In the genomic region with DNA sequence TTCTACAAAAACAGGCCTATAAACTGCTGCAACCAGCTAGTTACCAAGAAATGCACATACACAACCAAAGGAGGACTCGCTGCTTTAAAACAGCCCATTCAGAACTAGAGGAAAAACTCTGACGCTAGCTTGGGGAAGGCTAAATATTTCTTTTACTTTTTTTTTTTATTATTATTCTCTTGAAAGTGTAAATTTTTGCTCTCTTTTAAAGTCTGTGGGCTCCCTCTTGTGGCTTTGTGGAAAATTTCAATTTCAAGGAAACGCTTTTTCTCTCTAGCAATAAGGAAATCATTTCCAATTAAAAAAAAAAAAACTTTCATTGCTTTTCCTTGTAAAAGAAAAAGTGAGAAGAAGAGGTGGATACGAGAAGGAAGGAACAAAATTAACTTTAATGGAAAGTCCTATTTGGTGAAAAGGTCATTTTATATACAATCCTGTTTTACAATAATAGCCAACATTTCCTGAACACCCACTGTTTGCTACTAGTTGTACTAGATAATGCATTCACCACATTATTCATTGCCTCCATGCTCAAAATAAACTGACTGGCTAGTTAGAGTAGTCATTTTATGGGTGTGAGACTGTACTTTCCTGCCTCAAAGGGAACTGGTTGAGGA, we compare ENCODE assay signal across 9 cellular contexts. TPM values are rescaled to one million over a fixed set of nuclear protein-coding genes. Genes with fewer than 3 reads are reported as not detected.
DNase-seq lines count a peak whose midpoint lies in the region; ATAC-seq and TF ChIP-seq lines count a peak whose summit lies in the region.
"Had no signal": no experiment of that assay in that cellular context is flagged by ENCODE, and none has a peak within 500 bp of the region (broad histone marks: within the 10 kb centered on the region; RNA-seq: fewer than 3 reads in every experiment).

No MANE protein-coding gene starts in this region.

- no peaks in the 10 kb centered on the region for H3K79me2 ChIP-seq in GM23338 (replicated peaks; ENCODE audit: insufficient read depth)

- H3K36me3 ChIP-seq in GM23338 (ENCODE audit: insufficient read depth), result no peaks in the 10 kb centered on the region
- peaks cover 16% of the 10 kb centered on the region for H3K36me3 ChIP-seq in right atrium auricular region

- H3K9me2 ChIP-seq in GM23338 (ENCODE audit: insufficient read depth), result no peaks in the 10 kb centered on the region

- H3K27me3 ChIP-seq in GM23338 (ENCODE audit: insufficient read depth) (no peaks in the 10 kb centered on the region), right atrium auricular region (no peaks in the 10 kb centered on the region)

- no peak overlapping the region for H2AFZ ChIP-seq in GM23338

- no peak overlapping the region for H3K27ac ChIP-seq in GM23338 (ENCODE audit: low read depth)
- no peak overlapping the region for H3K27ac ChIP-seq in right atrium auricular region

- H3K4me3 ChIP-seq in GM23338 (no peak overlapping the region), right atrium auricular region (no peak overlapping the region)

- H3K4me2 ChIP-seq in GM23338, result no peak overlapping the region

- H3K9me3 Mint-ChIP-seq in GM23338, result no peaks in the 10 kb centered on the region

- no peaks in the 10 kb centered on the region for H3K36me3 Mint-ChIP-seq in GM23338 (ENCODE audit: low read depth)

- H3K4me1 ChIP-seq in GM23338 (ENCODE audit: insufficient read depth) (peaks cover 21% of the 10 kb centered on the region), right atrium auricular region (no peaks in the 10 kb centered on the region)

- H3K4me1 Mint-ChIP-seq in GM23338, result peaks cover 20% of the 10 kb centered on the region

- ATAC-seq in GM23338 (no peak), SK-N-SH treated with all-trans-retinoic acid at 6 μM for 48 hours (peak; percentile 56; the same call in 1 of the 3 replicates), HG02981 (IDR thresholded peaks at IDR 0.05; ENCODE audit: unreplicated experiment) (no peak)

- H3K27me3 Mint-ChIP-seq in GM23338 (ENCODE audit: insufficient read depth, low read depth, poor library complexity), result no peaks in the 10 kb centered on the region

- peak; percentile 60 for TF ChIP-seq CTCF in AG09319 (IDR thresholded peaks at IDR 0.05; ENCODE audit: low read depth, low read length)
- TF ChIP-seq CTCF in GM23338 (conservative IDR thresholded peaks at IDR 0.05; ENCODE audit: low read depth in 2 of 2), result peak; percentile 47 to 79
- TF ChIP-seq CTCF in right atrium auricular region (IDR thresholded peaks at IDR 0.05), result peak; percentile 47 to 76

- H3K9me3 ChIP-seq in right atrium auricular region, result no peaks in the 10 kb centered on the region

- no peaks in the 10 kb centered on the region for H3F3A ChIP-seq in GM23338 (replicated peaks; ENCODE audit: low read depth)

- DNase-seq in AG09319 (ENCODE audit: extremely low read depth, low read depth) (peak; percentile 25), GM23338 (ENCODE audit: low spot score) (peak; percentile 65), right atrium auricular region (ENCODE audit: low spot score) (no peak), superior temporal gyrus (ENCODE audit: extremely low spot score) (peak; percentile 92), NCI-H774 (lab: John Stamatoyannopoulos, UW) (no peak), NCI-H226 (no peak)

- H3K4me3 Mint-ChIP-seq in GM23338, result no peak overlapping the region

- no peaks in the 10 kb centered on the region for H4K20me1 ChIP-seq in GM23338 (replicated peaks; ENCODE audit: insufficient read depth)

- H3K27ac Mint-ChIP-seq in GM23338, result no peak overlapping the region

TF ChIP-seq in GM23338, 12 proteins besides CTCF, POLR2A, EP300 and RAD21:
- no peak for TF ChIP-seq JUNB (IDR thresholded peaks at IDR 0.05; ENCODE audit: unreplicated experiment)
- TF ChIP-seq CREB1 (CRISPR knock-in tag; IDR thresholded peaks at IDR 0.05; ENCODE audit: low read depth), result no peak
- no peak for TF ChIP-seq EZH2 (IDR thresholded peaks at IDR 0.05; ENCODE audit: low read depth, unreplicated experiment)
- no peak for TF ChIP-seq POLR2AphosphoS5 (IDR thresholded peaks at IDR 0.05; ENCODE audit: low read depth)
- TF ChIP-seq, protein P1, sequence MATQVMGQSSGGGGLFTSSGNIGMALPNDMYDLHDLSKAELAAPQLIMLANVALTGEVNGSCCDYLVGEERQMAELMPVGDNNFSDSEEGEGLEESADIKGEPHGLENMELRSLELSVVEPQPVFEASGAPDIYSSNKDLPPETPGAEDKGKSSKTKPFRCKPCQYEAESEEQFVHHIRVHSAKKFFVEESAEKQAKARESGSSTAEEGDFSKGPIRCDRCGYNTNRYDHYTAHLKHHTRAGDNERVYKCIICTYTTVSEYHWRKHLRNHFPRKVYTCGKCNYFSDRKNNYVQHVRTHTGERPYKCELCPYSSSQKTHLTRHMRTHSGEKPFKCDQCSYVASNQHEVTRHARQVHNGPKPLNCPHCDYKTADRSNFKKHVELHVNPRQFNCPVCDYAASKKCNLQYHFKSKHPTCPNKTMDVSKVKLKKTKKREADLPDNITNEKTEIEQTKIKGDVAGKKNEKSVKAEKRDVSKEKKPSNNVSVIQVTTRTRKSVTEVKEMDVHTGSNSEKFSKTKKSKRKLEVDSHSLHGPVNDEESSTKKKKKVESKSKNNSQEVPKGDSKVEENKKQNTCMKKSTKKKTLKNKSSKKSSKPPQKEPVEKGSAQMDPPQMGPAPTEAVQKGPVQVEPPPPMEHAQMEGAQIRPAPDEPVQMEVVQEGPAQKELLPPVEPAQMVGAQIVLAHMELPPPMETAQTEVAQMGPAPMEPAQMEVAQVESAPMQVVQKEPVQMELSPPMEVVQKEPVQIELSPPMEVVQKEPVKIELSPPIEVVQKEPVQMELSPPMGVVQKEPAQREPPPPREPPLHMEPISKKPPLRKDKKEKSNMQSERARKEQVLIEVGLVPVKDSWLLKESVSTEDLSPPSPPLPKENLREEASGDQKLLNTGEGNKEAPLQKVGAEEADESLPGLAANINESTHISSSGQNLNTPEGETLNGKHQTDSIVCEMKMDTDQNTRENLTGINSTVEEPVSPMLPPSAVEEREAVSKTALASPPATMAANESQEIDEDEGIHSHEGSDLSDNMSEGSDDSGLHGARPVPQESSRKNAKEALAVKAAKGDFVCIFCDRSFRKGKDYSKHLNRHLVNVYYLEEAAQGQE (IDR thresholded peaks at IDR 0.05; ENCODE audit: unreplicated experiment), result no peak
- TF ChIP-seq, protein P2, sequence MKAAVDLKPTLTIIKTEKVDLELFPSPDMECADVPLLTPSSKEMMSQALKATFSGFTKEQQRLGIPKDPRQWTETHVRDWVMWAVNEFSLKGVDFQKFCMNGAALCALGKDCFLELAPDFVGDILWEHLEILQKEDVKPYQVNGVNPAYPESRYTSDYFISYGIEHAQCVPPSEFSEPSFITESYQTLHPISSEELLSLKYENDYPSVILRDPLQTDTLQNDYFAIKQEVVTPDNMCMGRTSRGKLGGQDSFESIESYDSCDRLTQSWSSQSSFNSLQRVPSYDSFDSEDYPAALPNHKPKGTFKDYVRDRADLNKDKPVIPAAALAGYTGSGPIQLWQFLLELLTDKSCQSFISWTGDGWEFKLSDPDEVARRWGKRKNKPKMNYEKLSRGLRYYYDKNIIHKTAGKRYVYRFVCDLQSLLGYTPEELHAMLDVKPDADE (IDR thresholded peaks at IDR 0.05), result no peak

TF ChIP-seq in SK-N-SH treated with all-trans-retinoic acid at 6 μM for 48 hours, 23 proteins besides CTCF, POLR2A, EP300 and RAD21 (continues in another document):
- TF ChIP-seq OSR1 (CRISPR knock-in tag; IDR thresholded peaks at IDR 0.05) (no peak), TOX (CRISPR knock-in tag; IDR thresholded peaks at IDR 0.05; ENCODE audit: borderline replicate concordance) (no peak), RARB (CRISPR knock-in tag; IDR thresholded peaks at IDR 0.05) (no peak), ARNTL (CRISPR knock-in tag; IDR thresholded peaks at IDR 0.05; ENCODE audit: borderline replicate concordance, low read depth) (no peak), BACH2 (CRISPR knock-in tag; IDR thresholded peaks at IDR 0.05; ENCODE audit: borderline replicate concordance) (no peak), ZNF565 (CRISPR knock-in tag; conservative IDR thresholded peaks at IDR 0.05; ENCODE audit: low read depth) (no peak), CSDC2 (CRISPR knock-in tag; IDR thresholded peaks at IDR 0.05) (no peak), ZC3H10 (CRISPR knock-in tag; IDR thresholded peaks at IDR 0.05) (no peak), ESRRG (CRISPR knock-in tag; IDR thresholded peaks at IDR 0.05) (no peak), ISL1 (CRISPR knock-in tag; IDR thresholded peaks at IDR 0.05) (no peak), ZFP30 (CRISPR knock-in tag; IDR thresholded peaks at IDR 0.05) (no peak), ZFP3 (CRISPR knock-in tag; IDR thresholded peaks at IDR 0.05) (no peak)
- TF ChIP-seq, protein P3, sequence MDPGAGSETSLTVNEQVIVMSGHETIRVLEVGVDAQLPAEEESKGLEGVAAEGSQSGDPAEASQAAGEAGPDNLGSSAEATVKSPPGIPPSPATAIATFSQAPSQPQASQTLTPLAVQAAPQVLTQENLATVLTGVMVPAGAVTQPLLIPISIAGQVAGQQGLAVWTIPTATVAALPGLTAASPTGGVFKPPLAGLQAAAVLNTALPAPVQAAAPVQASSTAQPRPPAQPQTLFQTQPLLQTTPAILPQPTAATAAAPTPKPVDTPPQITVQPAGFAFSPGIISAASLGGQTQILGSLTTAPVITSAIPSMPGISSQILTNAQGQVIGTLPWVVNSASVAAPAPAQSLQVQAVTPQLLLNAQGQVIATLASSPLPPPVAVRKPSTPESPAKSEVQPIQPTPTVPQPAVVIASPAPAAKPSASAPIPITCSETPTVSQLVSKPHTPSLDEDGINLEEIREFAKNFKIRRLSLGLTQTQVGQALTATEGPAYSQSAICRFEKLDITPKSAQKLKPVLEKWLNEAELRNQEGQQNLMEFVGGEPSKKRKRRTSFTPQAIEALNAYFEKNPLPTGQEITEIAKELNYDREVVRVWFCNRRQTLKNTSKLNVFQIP (CRISPR knock-in tag; IDR thresholded peaks at IDR 0.05; ENCODE audit: borderline replicate concordance, low read depth), result no peak
- TF ChIP-seq, protein P4, sequence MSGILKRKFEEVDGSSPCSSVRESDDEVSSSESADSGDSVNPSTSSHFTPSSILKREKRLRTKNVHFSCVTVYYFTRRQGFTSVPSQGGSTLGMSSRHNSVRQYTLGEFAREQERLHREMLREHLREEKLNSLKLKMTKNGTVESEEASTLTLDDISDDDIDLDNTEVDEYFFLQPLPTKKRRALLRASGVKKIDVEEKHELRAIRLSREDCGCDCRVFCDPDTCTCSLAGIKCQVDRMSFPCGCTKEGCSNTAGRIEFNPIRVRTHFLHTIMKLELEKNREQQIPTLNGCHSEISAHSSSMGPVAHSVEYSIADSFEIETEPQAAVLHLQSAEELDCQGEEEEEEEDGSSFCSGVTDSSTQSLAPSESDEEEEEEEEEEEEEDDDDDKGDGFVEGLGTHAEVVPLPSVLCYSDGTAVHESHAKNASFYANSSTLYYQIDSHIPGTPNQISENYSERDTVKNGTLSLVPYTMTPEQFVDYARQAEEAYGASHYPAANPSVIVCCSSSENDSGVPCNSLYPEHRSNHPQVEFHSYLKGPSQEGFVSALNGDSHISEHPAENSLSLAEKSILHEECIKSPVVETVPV (CRISPR knock-in tag; IDR thresholded peaks at IDR 0.05), result no peak

RNA-seq across cellular contexts. Expression of a gene that starts 51.2 kb away (rescaled TPM):
- total RNA-seq in GM23338 (2014; rRNA removed; shearing (Covaris generic)), result not detected in 2 replicates
- polyA plus RNA-seq in GM23338 (2016; fragmentation: Nextera tagmentation; extraction: Ambion mirVana), result not detected in 2 replicates
- total RNA-seq in right atrium auricular region, result not detected
- polyA plus RNA-seq: keratinocyte had no signal

Comparison
In these comparisons a context has a peak if more than half of its experiments do, and no peak if none do; other contexts are left out.
1. DNase-seq: peak in AG09319 (single experiment), GM23338 (single experiment) and superior temporal gyrus (single experiment); none in right atrium auricular region (single experiment), NCI-H774 (single experiment) and NCI-H226 (single experiment).
2. Peak in every context shown above with its lines, with median percentiles within 50 percentile points of each other: CTCF ChIP-seq.